Comparison of ENCODE assay signal across 9 cellular contexts in genomic region chr6:149323925-149324324, GRCh38. TPM values are rescaled to one million over a fixed set of nuclear protein-coding genes. Genes with fewer than 3 reads are reported as not detected.
DNase-seq lines count a peak whose midpoint lies in the region; ATAC-seq and TF ChIP-seq lines count a peak whose summit lies in the region.
"Had no signal": no experiment of that assay in that cellular context is flagged by ENCODE, and none has a peak within 500 bp of the region (broad histone marks: within the 10 kb centered on the region; RNA-seq: fewer than 3 reads in every experiment).

No MANE protein-coding gene starts in this region.

- H3K27ac Mint-ChIP-seq in CD4-positive, alpha-beta T cell: peak overlapping the region; percentile 86
- peak overlapping the region; percentile 90 for H3K27ac Mint-ChIP-seq in activated CD4-positive, alpha-beta memory T cell treated with anti-CD3 and anti-CD28 coated beads, Interleukin-2, amount 10 ng/mL, durations not matched to agents 7 days and 5 days

- peak overlapping the region; percentile 3 for H3K4me3 Mint-ChIP-seq in CD4-positive, alpha-beta T cell
- H3K4me3 Mint-ChIP-seq in activated CD4-positive, alpha-beta memory T cell treated with anti-CD3 and anti-CD28 coated beads, Interleukin-2, amount 10 ng/mL, durations not matched to agents 7 days and 5 days: peak overlapping the region; percentile 50

- H3K27ac ChIP-seq in CD4-positive, alpha-beta T cell (ENCODE audit: low read depth, low read length): no peak overlapping the region
- no peak overlapping the region for H3K27ac ChIP-seq in left lung
- H3K27ac ChIP-seq: body of pancreas had no signal

- no peaks in the 10 kb centered on the region for H3K27me3 Mint-ChIP-seq in CD4-positive, alpha-beta T cell
- H3K27me3 Mint-ChIP-seq in activated CD4-positive, alpha-beta memory T cell treated with anti-CD3 and anti-CD28 coated beads, Interleukin-2, amount 10 ng/mL, durations not matched to agents 7 days and 5 days: no peaks in the 10 kb centered on the region

- no peak for ATAC-seq in CD4-positive, alpha-beta T cell (ENCODE audit: poor library complexity)
- peak; percentile 33 for ATAC-seq in left lung
- no peak for ATAC-seq in HG03432 (IDR thresholded peaks at IDR 0.05; ENCODE audit: unreplicated experiment)

- H3K9me3 Mint-ChIP-seq in CD4-positive, alpha-beta T cell: no peaks in the 10 kb centered on the region
- H3K9me3 Mint-ChIP-seq in activated CD4-positive, alpha-beta memory T cell treated with anti-CD3 and anti-CD28 coated beads, Interleukin-2, amount 10 ng/mL, durations not matched to agents 7 days and 5 days: no peaks in the 10 kb centered on the region

- no peaks in the 10 kb centered on the region for H3K9me3 ChIP-seq in CD4-positive, alpha-beta T cell (ENCODE audit: control insufficient read depth, low read length)
- no peaks in the 10 kb centered on the region for H3K9me3 ChIP-seq in left lung
- H3K9me3 ChIP-seq: body of pancreas had no signal

- peaks cover 8 to 81% of the 10 kb centered on the region in 2 donors for H3K4me1 ChIP-seq in left lung

- intact Hi-C loops in CD4-positive, alpha-beta T cell (cut with DNase I, micrococcal nuclease): loop anchor here in 1 of 2 experiments (2.0 kb wide), 1 partner anchor 13 kb away; no protein-coding TSS in a partner anchor
- intact Hi-C loops in left lung (cut with DNase I): no loop called here

- POLR2A ChIA-PET in CD4-positive, alpha-beta T cell (lab: Charles Lee): interaction anchor here (1.0 to 1.7 kb wide), 2 partner anchors 9 kb away, joined by 3 read pairs; no protein-coding TSS in a partner anchor
- POLR2A ChIA-PET in activated CD4-positive, alpha-beta memory T cell treated with anti-CD3 and anti-CD28 coated beads, Interleukin-2, amount 10 ng/mL, durations not matched to agents 7 days and 5 days (lab: Charles Lee): interaction anchor here (1.4 to 14.4 kb wide), 12 partner anchors 13 to 426 kb away, joined by 3 to 259 read pairs (median 70); partner anchors contain the start of gene PCMT1

- H3K36me3 Mint-ChIP-seq in CD4-positive, alpha-beta T cell (ENCODE audit: low read depth): peaks cover 8% of the 10 kb centered on the region
- H3K36me3 Mint-ChIP-seq in activated CD4-positive, alpha-beta memory T cell treated with anti-CD3 and anti-CD28 coated beads, Interleukin-2, amount 10 ng/mL, durations not matched to agents 7 days and 5 days (ENCODE audit: low read depth): peaks cover 75% of the 10 kb centered on the region

- no peaks in the 10 kb centered on the region for H3K27me3 ChIP-seq in CD4-positive, alpha-beta T cell (ENCODE audit: control insufficient read depth, insufficient read depth, low read length)
- no peaks in the 10 kb centered on the region for H3K27me3 ChIP-seq in left lung
- H3K27me3 ChIP-seq: body of pancreas had no signal

- CTCF ChIA-PET in CD4-positive, alpha-beta T cell (lab: Charles Lee): interaction anchor here (1.0 to 2.4 kb wide), 3 partner anchors 11 to 161 kb away, joined by 3 to 9 read pairs (median 3); partner anchors contain the start of gene ZC3H12D
- CTCF ChIA-PET in activated CD4-positive, alpha-beta memory T cell treated with anti-CD3 and anti-CD28 coated beads, Interleukin-2, amount 10 ng/mL, durations not matched to agents 7 days and 5 days (lab: Charles Lee): interaction anchor here (1.4 to 2.1 kb wide), 2 partner anchors 15 to 239 kb away, joined by 4 to 7 read pairs; no protein-coding TSS in a partner anchor

- no peak for TF ChIP-seq CTCF in CD4-positive, alpha-beta T cell (IDR thresholded peaks at IDR 0.05)
- TF ChIP-seq CTCF in left lung (IDR thresholded peaks at IDR 0.05): no peak

- peaks cover 87% of the 10 kb centered on the region for H3K4me1 Mint-ChIP-seq in CD4-positive, alpha-beta T cell (ENCODE audit: low read depth)
- H3K4me1 Mint-ChIP-seq in activated CD4-positive, alpha-beta memory T cell treated with anti-CD3 and anti-CD28 coated beads, Interleukin-2, amount 10 ng/mL, durations not matched to agents 7 days and 5 days: peaks cover 71% of the 10 kb centered on the region

- H3K4me3 ChIP-seq in left lung: no peak overlapping the region
- H3K4me3 ChIP-seq: body of pancreas had no signal

- DNase-seq in CD4-positive, alpha-beta T cell: no peak
- DNase-seq in EH (ENCODE audit: low read depth) (peak; percentile 25), left lung (no peak), T-helper 9 cell (no peak), SW 1271 (lab: John Stamatoyannopoulos, UW) (no peak)
- no peak for DNase-seq in activated CD4-positive, alpha-beta memory T cell treated with anti-CD3 and anti-CD28 coated beads, Interleukin-2, amount 10 ng/mL, durations not matched to agents 7 days and 5 days
- DNase-seq: body of pancreas, kidney glomerular epithelial cell had no signal

- H3K36me3 ChIP-seq in left lung: no peaks in the 10 kb centered on the region

RNA-seq across cellular contexts. Expression of gene TAB2, which starts 6.4 kb away (rescaled TPM):
- total RNA-seq in CD4-positive, alpha-beta T cell: 100 to 1,000 TPM; 121 to 123 TPM
- total RNA-seq in activated CD4-positive, alpha-beta memory T cell treated with anti-CD3 and anti-CD28 coated beads, Interleukin-2, amount 10 ng/mL, durations not matched to agents 7 days and 5 days: 100 to 1,000 TPM; 169 to 170 TPM
- 10 to 100 TPM; 49.3 to 51.2 TPM for total RNA-seq in left lung
